In genomic region chr11:69703711-69704507, GRCh38 we compare ENCODE assay signal across 12 cellular contexts. TPM values are rescaled to one million over a fixed set of nuclear protein-coding genes. Genes with fewer than 3 reads are reported as not detected.
DNase-seq lines count a peak whose midpoint lies in the region; ATAC-seq and TF ChIP-seq lines count a peak whose summit lies in the region.
"Had no signal": no experiment of that assay in that cellular context is flagged by ENCODE, and none has a peak within 500 bp of the region (broad histone marks: within the 10 kb centered on the region; RNA-seq: fewer than 3 reads in every experiment).

FGF19 (minus strand) TSS chr11:69704022; CDS start chr11:69703876, 146 bp downstream.

- peak within 1 kb of the TSS; percentile 58 for H3K4me3 Mint-ChIP-seq in endodermal cell

- H4K20me1 ChIP-seq in osteoblast (ENCODE audit: insufficient read depth, low read length): no peaks in the 10 kb centered on the region

- ATAC-seq in GM21786 (IDR thresholded peaks at IDR 0.05; ENCODE audit: unreplicated experiment): no peak

- H3K27ac ChIP-seq in endodermal cell (ENCODE audit: low read depth, low read length) (no peak within 1 kb of the TSS), osteoblast (ENCODE audit: low read depth, low read length) (no peak within 1 kb of the TSS)

- no peaks in the 10 kb centered on the region for H3K9me3 Mint-ChIP-seq in endodermal cell

- WGBS in endodermal cell (ENCODE audit: insufficient coverage in 1 of 2, insufficient read length in 1 of 2), 2 experiments: 1 to 2% methylated on average over 27 to 72 of the region's 72 CpGs

- TF ChIP-seq CTCF in endodermal cell (conservative IDR thresholded peaks at IDR 0.05): no peak
- TF ChIP-seq CTCF in osteoblast (IDR thresholded peaks at IDR 0.05; ENCODE audit: extremely low read depth, low read depth, low read length): no peak

- DNase-seq in NCI-H2171 treated with DMSO at 0.1 percent for 48 hours (lab: John Stamatoyannopoulos, UW) (peak; percentile 13), NCI-H2171 (lab: John Stamatoyannopoulos, UW) (no peak), endodermal cell (peak; percentile 91), osteoblast (ENCODE audit: insufficient read length, low spot score, missing footprints) (peak; percentile 89), Ammon's horn (ENCODE audit: low spot score) (no peak), NCI-H774 (lab: John Stamatoyannopoulos, UW) (no peak)
- DNase-seq: activated CD4-positive, alpha-beta T cell treated with anti-CD3 and anti-CD28 coated beads, Interleukin-2, amount 50 U/mL, for 1 hour had no signal

- H3K4me2 ChIP-seq in osteoblast (ENCODE audit: insufficient read depth, low read length): no peak within 1 kb of the TSS

- H3K36me3 ChIP-seq in endodermal cell (ENCODE audit: control insufficient read depth, insufficient read depth, low read length) (no peaks in the 10 kb centered on the region), osteoblast (ENCODE audit: insufficient read depth, low read length) (no peaks in the 10 kb centered on the region)

- TF ChIP-seq EP300 in Ishikawa (IDR thresholded peaks at IDR 0.05; ENCODE audit: borderline replicate concordance): no peak; the same call in 1 of the 2 replicates

- H3K27me3 ChIP-seq in endodermal cell (ENCODE audit: control insufficient read depth, insufficient read depth, low read length, poor library complexity, severe bottlenecking) (peaks cover 53% of the 10 kb centered on the region), osteoblast (ENCODE audit: insufficient read depth, low read length) (peaks cover 81% of the 10 kb centered on the region)

- no peak within 1 kb of the TSS for H3K9ac ChIP-seq in endodermal cell (ENCODE audit: extremely low read depth, low read length, poor library complexity, severe bottlenecking)

- H3K36me3 Mint-ChIP-seq in endodermal cell (ENCODE audit: low read depth): no peaks in the 10 kb centered on the region

- no peak for TF ChIP-seq RAD21 in Ishikawa (IDR thresholded peaks at IDR 0.05; ENCODE audit: low read depth)

- H3K4me3 ChIP-seq in endodermal cell (ENCODE audit: low read length) (peak within 1 kb of the TSS; percentile 40), osteoblast (ENCODE audit: insufficient read depth, low read length) (no peak within 1 kb of the TSS)

- no peak within 1 kb of the TSS for H3K27ac Mint-ChIP-seq in endodermal cell

- H3K27me3 Mint-ChIP-seq in endodermal cell (ENCODE audit: insufficient read depth): peaks cover 35% of the 10 kb centered on the region

- H3K4me1 ChIP-seq in endodermal cell (ENCODE audit: control insufficient read depth, insufficient read depth, low read length): peaks cover 6% of the 10 kb centered on the region
- H3K4me1 ChIP-seq in osteoblast (ENCODE audit: insufficient read depth, low read length): no peaks in the 10 kb centered on the region

- H3K9me3 ChIP-seq in endodermal cell (ENCODE audit: control insufficient read depth, low read length) (no peaks in the 10 kb centered on the region), osteoblast (ENCODE audit: low read depth, low read length) (no peaks in the 10 kb centered on the region)

- no peak within 1 kb of the TSS for H2AFZ ChIP-seq in osteoblast (ENCODE audit: low read length)

- peaks cover 35% of the 10 kb centered on the region for H3K4me1 Mint-ChIP-seq in endodermal cell

- H3K79me2 ChIP-seq in osteoblast (ENCODE audit: insufficient read depth, low read length): no peaks in the 10 kb centered on the region

TF ChIP-seq in Ishikawa, 13 proteins besides CTCF, POLR2A, EP300 and RAD21:
- TF ChIP-seq MAX (IDR thresholded peaks at IDR 0.05) (0 out of 2 replicates have a peak, but pooled peaks have one; percentile 10), TEAD4 (IDR thresholded peaks at IDR 0.05) (no peak)

RNA-seq across cellular contexts. Expression of gene FGF19, which starts in this region (rescaled TPM):
- total RNA-seq in endodermal cell (under 1 TPM; 0.37 to 0.40 TPM), osteoblast (not detected in 2 replicates)
- 4.0 TPM for polyA plus RNA-seq in endodermal cell (2013, experiment 1 of 2)
- polyA plus RNA-seq in endodermal cell (2013, experiment 2 of 2): 1.9 TPM
- total RNA-seq: A172, skeletal muscle tissue, subcutaneous adipose tissue had no signal

Comparison
In these comparisons a context has a peak if more than half of its experiments do, and no peak if none do; other contexts are left out.
1. DNase-seq: peak in NCI-H2171 treated with DMSO at 0.1 percent for 48 hours (single experiment) and endodermal cell (single experiment); none in NCI-H2171 (single experiment), Ammon's horn (single experiment) and NCI-H774 (single experiment).
2. Peak in DNase-seq in osteoblast; RNA of the gene not detected or under 1 TPM.